Comparison of ENCODE assay signal across 8 cellular contexts in the genomic region with DNA sequence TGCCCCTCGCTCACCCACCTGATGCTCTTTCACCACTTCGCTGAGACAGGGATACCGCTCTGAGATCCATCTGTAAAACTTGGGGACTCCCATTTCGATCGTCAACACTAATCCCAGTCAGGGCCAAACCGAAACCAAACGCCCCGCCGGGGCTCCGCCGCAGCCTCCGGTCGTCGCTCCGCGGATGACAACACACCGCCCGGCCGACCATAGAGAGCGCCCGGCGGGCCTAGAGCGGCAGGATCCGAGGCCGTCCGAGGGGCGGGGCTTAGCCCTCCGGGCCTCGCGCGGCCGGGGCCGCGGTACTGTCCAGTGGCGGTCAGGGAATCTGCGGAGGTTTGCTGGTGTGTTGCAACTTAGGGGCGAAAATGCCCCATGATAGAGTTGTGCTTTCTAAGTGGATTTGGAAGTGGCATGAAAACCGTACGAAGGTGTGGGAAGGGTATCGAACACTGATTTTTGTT. TPM values are rescaled to one million over a fixed set of nuclear protein-coding genes. Genes with fewer than 3 reads are reported as not detected.
DNase-seq lines count a peak whose midpoint lies in the region; ATAC-seq, FAIRE-seq and TF ChIP-seq lines count a peak whose summit lies in the region.

A gene with protein sequence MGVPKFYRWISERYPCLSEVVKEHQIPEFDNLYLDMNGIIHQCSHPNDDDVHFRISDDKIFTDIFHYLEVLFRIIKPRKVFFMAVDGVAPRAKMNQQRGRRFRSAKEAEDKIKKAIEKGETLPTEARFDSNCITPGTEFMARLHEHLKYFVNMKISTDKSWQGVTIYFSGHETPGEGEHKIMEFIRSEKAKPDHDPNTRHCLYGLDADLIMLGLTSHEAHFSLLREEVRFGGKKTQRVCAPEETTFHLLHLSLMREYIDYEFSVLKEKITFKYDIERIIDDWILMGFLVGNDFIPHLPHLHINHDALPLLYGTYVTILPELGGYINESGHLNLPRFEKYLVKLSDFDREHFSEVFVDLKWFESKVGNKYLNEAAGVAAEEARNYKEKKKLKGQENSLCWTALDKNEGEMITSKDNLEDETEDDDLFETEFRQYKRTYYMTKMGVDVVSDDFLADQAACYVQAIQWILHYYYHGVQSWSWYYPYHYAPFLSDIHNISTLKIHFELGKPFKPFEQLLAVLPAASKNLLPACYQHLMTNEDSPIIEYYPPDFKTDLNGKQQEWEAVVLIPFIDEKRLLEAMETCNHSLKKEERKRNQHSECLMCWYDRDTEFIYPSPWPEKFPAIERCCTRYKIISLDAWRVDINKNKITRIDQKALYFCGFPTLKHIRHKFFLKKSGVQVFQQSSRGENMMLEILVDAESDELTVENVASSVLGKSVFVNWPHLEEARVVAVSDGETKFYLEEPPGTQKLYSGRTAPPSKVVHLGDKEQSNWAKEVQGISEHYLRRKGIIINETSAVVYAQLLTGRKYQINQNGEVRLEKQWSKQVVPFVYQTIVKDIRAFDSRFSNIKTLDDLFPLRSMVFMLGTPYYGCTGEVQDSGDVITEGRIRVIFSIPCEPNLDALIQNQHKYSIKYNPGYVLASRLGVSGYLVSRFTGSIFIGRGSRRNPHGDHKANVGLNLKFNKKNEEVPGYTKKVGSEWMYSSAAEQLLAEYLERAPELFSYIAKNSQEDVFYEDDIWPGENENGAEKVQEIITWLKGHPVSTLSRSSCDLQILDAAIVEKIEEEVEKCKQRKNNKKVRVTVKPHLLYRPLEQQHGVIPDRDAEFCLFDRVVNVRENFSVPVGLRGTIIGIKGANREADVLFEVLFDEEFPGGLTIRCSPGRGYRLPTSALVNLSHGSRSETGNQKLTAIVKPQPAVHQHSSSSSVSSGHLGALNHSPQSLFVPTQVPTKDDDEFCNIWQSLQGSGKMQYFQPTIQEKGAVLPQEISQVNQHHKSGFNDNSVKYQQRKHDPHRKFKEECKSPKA (N-terminal part only) (minus strand): TSS at position 186 of the 464 bp plus-strand sequence. CDS start 93 bp downstream, at position 93.

- H2AK9ac ChIP-seq in IMR-90 (replicated peaks; ENCODE audit: low read depth, low read length, poor library complexity): peak within 1 kb of the TSS; percentile 92

- H3K9me2 ChIP-seq in OCI-LY7 (ENCODE audit: insufficient read depth, low read length): no peaks in the 10 kb centered on the region

- peaks cover 48% of the 10 kb centered on the region for H3K79me2 ChIP-seq in OCI-LY7 (ENCODE audit: insufficient read depth, low read depth, low read length)
- H3K79me2 ChIP-seq in endothelial cell of umbilical vein (ENCODE audit: control insufficient read depth, insufficient read depth, low read length): peaks cover 46% of the 10 kb centered on the region

- peak within 1 kb of the TSS; percentile 61 for H2BK120ac ChIP-seq in IMR-90 (ENCODE audit: low read depth, low read length)

- H2BK5ac ChIP-seq in IMR-90 (ENCODE audit: low read depth, low read length, poor library complexity, severe bottlenecking): peak within 1 kb of the TSS; percentile 95

- H3K18ac ChIP-seq in IMR-90 (ENCODE audit: low read depth, low read length): peak within 1 kb of the TSS; percentile 86

- H3K4me2 ChIP-seq in IMR-90 (ENCODE audit: low read depth, low read length) (peak within 1 kb of the TSS; percentile 92), OCI-LY7 (ENCODE audit: low read length) (peak within 1 kb of the TSS; percentile 91), endothelial cell of umbilical vein (ENCODE audit: insufficient read depth, low read length) (peak within 1 kb of the TSS; percentile 100)

- H3K79me1 ChIP-seq in IMR-90 (ENCODE audit: low read depth in 1 of 2, low read length in 2 of 2): peaks cover 9 to 34% of the 10 kb centered on the region in 2 experiments; a peak in 3 of 4 replicates

- no peaks in the 10 kb centered on the region; the same call in 1 of the 2 replicates for H3K9me1 ChIP-seq in IMR-90 (ENCODE audit: insufficient read depth, low read length)
- no peaks in the 10 kb centered on the region for H3K9me1 ChIP-seq in endothelial cell of umbilical vein (replicated peaks; ENCODE audit: control insufficient read depth, extremely low read depth, insufficient read depth, low read length)

- H2AFZ ChIP-seq in IMR-90 (replicated peaks; ENCODE audit: low read length, poor library complexity) (peak within 1 kb of the TSS; percentile 97), OCI-LY7 (ENCODE audit: low read length) (peak within 1 kb of the TSS; percentile 96), endothelial cell of umbilical vein (ENCODE audit: low read depth, low read length) (peak within 1 kb of the TSS; percentile 98)

- BruUV-seq in IMR-90 (replicated peaks; lab: Mats Ljungman, UMichigan) (no TSS peak), OCI-LY7 (replicated peaks; lab: Mats Ljungman, UMichigan) (no TSS peak), endothelial cell of umbilical vein (replicated peaks; lab: Mats Ljungman, UMichigan) (no TSS peak)

- CTCF ChIA-PET in IMR-90 (lab: Yijun Ruan, JAX): no interaction called here
- CTCF ChIA-PET in OCI-LY7 (lab: Charles Lee; ENCODE audit: unreplicated experiment): no interaction called here
- CTCF ChIA-PET in endothelial cell of umbilical vein (lab: Charles Lee): no interaction called here

- in situ Hi-C loops in IMR-90 (cut with MboI; ENCODE audit: low sequenced_read_pairs): no loop called here

- peak within 1 kb of the TSS; percentile 97 for H3K56ac ChIP-seq in IMR-90 (ENCODE audit: extremely low read depth, insufficient read depth, low read length)

- H3K4me1 ChIP-seq in IMR-90 (ENCODE audit: control insufficient read depth, insufficient read depth, low read length): peaks cover 4% of the 10 kb centered on the region; the same call in 1 of the 2 replicates
- peaks cover 24% of the 10 kb centered on the region for H3K4me1 ChIP-seq in OCI-LY7 (ENCODE audit: insufficient read depth, low read length, poor library complexity, severe bottlenecking)
- peaks cover 20% of the 10 kb centered on the region for H3K4me1 ChIP-seq in endothelial cell of umbilical vein (ENCODE audit: control insufficient read depth, extremely low read depth, insufficient read depth, low read length)

- H3K4me3 ChIP-seq in IMR-90 (ENCODE audit: insufficient read depth, low read depth, low read length) (peak within 1 kb of the TSS; percentile 94), OCI-LY7 (ENCODE audit: low read depth, low read length, poor library complexity, severe bottlenecking) (peak within 1 kb of the TSS; percentile 87), endothelial cell of umbilical vein (replicated peaks in 1 of 3; ENCODE audit: insufficient read depth in 1 of 3, low read depth in 1 of 3, low read length in 3 of 3) (peak within 1 kb of the TSS; percentile 44 to 98 (median 83))

- peak within 1 kb of the TSS; percentile 84 to 99 for H4K8ac ChIP-seq in IMR-90 (ENCODE audit: low read depth in 2 of 2, low read length in 2 of 2)

- peak within 1 kb of the TSS; percentile 87 for H4K91ac ChIP-seq in IMR-90 (ENCODE audit: insufficient read depth, low read depth, low read length)

- intact Hi-C loops in IMR-90 (cut with micrococcal nuclease) (loop anchor here (2.0 kb wide), 1 partner anchor 131 kb away; a partner anchor contains a TSS), OCI-LY7 (cut with micrococcal nuclease; ENCODE audit: unreplicated experiment) (loop anchor here (5.0 kb wide), 2 partner anchors 221 to 711 kb away; a partner anchor contains a TSS), endothelial cell of umbilical vein (cut with micrococcal nuclease) (loop anchor here (1.0 to 10.0 kb wide), 4 partner anchors 29 to 557 kb away; a partner anchor contains a TSS)

- H3K4ac ChIP-seq in IMR-90 (ENCODE audit: low read depth, low read length): peak within 1 kb of the TSS; percentile 96

- peak within 1 kb of the TSS; percentile 19; the same call in 1 of the 2 replicates for H2BK20ac ChIP-seq in IMR-90 (ENCODE audit: low read depth, low read length)

- dilution Hi-C loops in IMR-90 (cut with HindIII; ENCODE audit: low sequenced_read_pairs, unreplicated experiment): no loop called here
- dilution Hi-C loops in endothelial cell of umbilical vein (cut with MboI; ENCODE audit: extremely low pct_ligation_motif_present, low sequenced_read_pairs): no loop called here

- peak; percentile 77 for FAIRE-seq in endothelial cell of umbilical vein (lab: Jason Lieb, UNC)

- H3K14ac ChIP-seq in IMR-90 (replicated peaks; ENCODE audit: low read depth, low read length): peak within 1 kb of the TSS; percentile 98

- TF ChIP-seq CTCF in IMR-90 (conservative IDR thresholded peaks at IDR 0.05; ENCODE audit: low read depth, low read length): no peak
- no peak for TF ChIP-seq CTCF in OCI-LY7 (conservative IDR thresholded peaks at IDR 0.05; ENCODE audit: low read length)
- TF ChIP-seq CTCF in endothelial cell of umbilical vein (IDR thresholded peaks at IDR 0.05; ENCODE audit: extremely low read depth in 1 of 2, insufficient read depth in 1 of 2, low read depth in 1 of 2, low read length in 2 of 2): no peak

- WGBS in IMR-90 (ENCODE audit: extremely low coverage in 2 of 2, insufficient read length in 1 of 2), 2 experiments: 0% methylated on average over 30 of the region's 40 CpGs; no CpG with 5 or more reads in 1 of the 2 experiments

- TF ChIP-seq RAD21 in IMR-90 (IDR thresholded peaks at IDR 0.05; ENCODE audit: low read length): no peak

- H4K5ac ChIP-seq in IMR-90 (ENCODE audit: low read depth, low read length): peak within 1 kb of the TSS; percentile 86

- DNase-seq in DMS 273 (lab: John Stamatoyannopoulos, UW; ENCODE audit: unreplicated experiment) (peak; percentile 99), IMR-90 (peak; percentile 94), OCI-LY7 (ENCODE audit: low spot score) (peak; percentile 93), activated T-cell treated with anti-CD3 and anti-CD28 coated beads for 1 hour (ENCODE audit: low read depth) (peak; percentile 90), endothelial cell of umbilical vein (ENCODE audit: low read depth, low spot score) (peak; percentile 93), midbrain (lab: John Stamatoyannopoulos, UW) (peak; percentile 93)
- DNase-seq in stimulated activated CD8-positive, alpha-beta memory T cell treated with anti-CD3 and anti-CD28 coated beads, Interleukin-15, amount 100 ng/mL, for 48 hours (ENCODE audit: low read depth in 2 of 2): peak; percentile 91 to 92

- H3K27ac ChIP-seq in IMR-90 (ENCODE audit: insufficient read depth, low read length) (peak within 1 kb of the TSS; percentile 93), OCI-LY7 (ENCODE audit: low read depth, low read length, poor library complexity, severe bottlenecking) (peak within 1 kb of the TSS; percentile 65), endothelial cell of umbilical vein (ENCODE audit: insufficient read depth, low read depth, low read length) (peak within 1 kb of the TSS; percentile 84)

- H3K9ac ChIP-seq in IMR-90 (ENCODE audit: low read depth, low read length): peak within 1 kb of the TSS; percentile 99
- peak within 1 kb of the TSS; percentile 99 for H3K9ac ChIP-seq in endothelial cell of umbilical vein (replicated peaks; ENCODE audit: extremely low read depth, insufficient read depth, low read length)

- peak within 1 kb of the TSS; percentile 67; the same call in 1 of the 3 replicates for H2BK15ac ChIP-seq in IMR-90 (ENCODE audit: low read depth, low read length)

- peaks cover 7% of the 10 kb centered on the region for H3K36me3 ChIP-seq in IMR-90 (ENCODE audit: control insufficient read depth, insufficient read depth, low read length)
- H3K36me3 ChIP-seq in OCI-LY7 (ENCODE audit: insufficient read depth, low read length): peaks cover 46% of the 10 kb centered on the region
- peaks cover 0 to 11% of the 10 kb centered on the region in 2 experiments for H3K36me3 ChIP-seq in endothelial cell of umbilical vein (ENCODE audit: control insufficient read depth in 2 of 2, extremely low read depth in 1 of 2, insufficient read depth in 2 of 2, low read length in 2 of 2)

- H3K9me3 ChIP-seq in IMR-90 (ENCODE audit: control insufficient read depth, insufficient read depth, low read length) (no peaks in the 10 kb centered on the region), OCI-LY7 (ENCODE audit: low read length) (no peaks in the 10 kb centered on the region), endothelial cell of umbilical vein (replicated peaks; ENCODE audit: control insufficient read depth, insufficient read depth, low read length) (no peaks in the 10 kb centered on the region)

- TF ChIP-seq POLR2A in IMR-90 (IDR thresholded peaks at IDR 0.05; ENCODE audit: low read depth, low read length): peak; percentile 83
- peak; percentile 95 for TF ChIP-seq POLR2A in endothelial cell of umbilical vein (IDR thresholded peaks at IDR 0.05; ENCODE audit: low read depth, low read length)

- H4K20me1 ChIP-seq in IMR-90 (ENCODE audit: insufficient read depth, low read length) (peaks cover 12% of the 10 kb centered on the region), OCI-LY7 (ENCODE audit: insufficient read depth, low read length) (peaks cover 9% of the 10 kb centered on the region; the same call in 1 of the 2 replicates), endothelial cell of umbilical vein (replicated peaks; ENCODE audit: control insufficient read depth, extremely low read depth, insufficient read depth, low read length) (no peaks in the 10 kb centered on the region)

- POLR2A ChIA-PET in IMR-90 (lab: Charles Lee; ENCODE audit: unreplicated experiment): no interaction called here
- POLR2A ChIA-PET in OCI-LY7 (lab: Charles Lee): interaction anchor here (0.6 to 1.1 kb wide), 4 partner anchors 20 to 653 kb away, joined by 3 to 4 read pairs (median 3); no protein-coding TSS in a partner anchor
- POLR2A ChIA-PET in endothelial cell of umbilical vein (lab: Charles Lee): no interaction called here

- peak within 1 kb of the TSS; percentile 98 for H3K23ac ChIP-seq in IMR-90 (ENCODE audit: low read depth, low read length)

- H2AK5ac ChIP-seq in IMR-90 (ENCODE audit: low read depth, low read length): peak within 1 kb of the TSS; percentile 80; the same call in 1 of the 2 replicates

- ATAC-seq in GM21526 (IDR thresholded peaks at IDR 0.05; ENCODE audit: low FRiP score, unreplicated experiment) (peak; percentile 86), IMR-90 (ENCODE audit: low read depth) (peak; percentile 100)

- no peaks in the 10 kb centered on the region for H3K27me3 ChIP-seq in IMR-90 (ENCODE audit: control insufficient read depth, insufficient read depth, low read length)
- H3K27me3 ChIP-seq in endothelial cell of umbilical vein (ENCODE audit: control insufficient read depth in 2 of 2, insufficient read depth in 2 of 2, low read length in 2 of 2): no peaks in the 10 kb centered on the region

RNA-seq across cellular contexts. Expression of the gene that starts here (rescaled TPM):
- total RNA-seq in IMR-90 (2012; rRNA removed) (21.5 and 38.9 TPM in 2 replicates), OCI-LY7 (2022) (36.6 and 39.2 TPM in 2 replicates), endothelial cell of umbilical vein (34.4 and 40.0 TPM in 2 replicates)
- polyA plus RNA-seq in IMR-90 (2012; rRNA removed) (6.0 and 6.8 TPM in 2 replicates), endothelial cell of umbilical vein (3.4 and 4.4 TPM in 2 replicates)
- 0.66 and 7.5 TPM in 2 replicates for polyA plus RNA-seq in IMR-90 (2012; cell fraction: cytosol; rRNA removed)
- 1.2 and 13.7 TPM in 2 replicates for polyA plus RNA-seq in IMR-90 (2012; cell fraction: nucleus; rRNA removed; ENCODE audit: low replicate concordance)
- 33.1 and 43.6 TPM in 2 replicates for total RNA-seq in OCI-LY7 (2014; rRNA removed; shearing (Covaris generic))
- polyA plus RNA-seq in endothelial cell of umbilical vein (2011; cell fraction: cytosol; rRNA removed): 3.7 and 4.0 TPM in 2 replicates
- polyA plus RNA-seq in endothelial cell of umbilical vein (2011; cell fraction: nucleus; rRNA removed): 27.6 and 30.3 TPM in 2 replicates
- polyA plus RNA-seq in endothelial cell of umbilical vein (2012): 9.3 and 12.7 TPM in 2 replicates
- 44.4 and 49.5 TPM in 2 replicates for polyA minus RNA-seq in endothelial cell of umbilical vein
- 17.8 TPM for polyA minus RNA-seq in endothelial cell of umbilical vein (2011; cell fraction: cytosol; rRNA and poly(A)+ RNA removed)
- polyA minus RNA-seq in endothelial cell of umbilical vein (2011; cell fraction: nucleus; rRNA and poly(A)+ RNA removed): 118 and 126 TPM in 2 replicates

Comparison
In these comparisons a context has a peak if more than half of its experiments do, and no peak if none do; other contexts are left out.
1. Peak in every context shown above with its lines: DNase-seq, ATAC-seq, H3K4me3 ChIP-seq and H3K27ac ChIP-seq.